ENCODE assay signal across 26 cellular contexts in genomic region chr15:80462111-80462510, GRCh38. TPM values are rescaled to one million over a fixed set of nuclear protein-coding genes. Genes with fewer than 3 reads are reported as not detected.
"Had no signal": no experiment of that assay in that cellular context is flagged by ENCODE, and none has a peak within 500 bp of the region (broad histone marks: within the 10 kb centered on the region; RNA-seq: fewer than 3 reads in every experiment).

No MANE protein-coding gene starts in this region.

- DNase-seq: activated CD4-positive, alpha-beta memory T cell treated with anti-CD3 and anti-CD28 coated beads, Interleukin-2, amount 10 ng/mL, durations not matched to agents 7 days and 5 days; activated CD4-positive, alpha-beta T cell treated with anti-CD3 and anti-CD28 coated beads for 1 hour; activated CD4-positive, alpha-beta T cell treated with anti-CD3 and anti-CD28 coated beads for 4 hours; activated CD4-positive, alpha-beta T cell treated with anti-CD3 and anti-CD28 coated beads, Interleukin-2, amount 10 ng/mL, durations not matched to agents 7 days and 5 days; activated CD4-positive, alpha-beta T cell treated with anti-CD3 and anti-CD28 coated beads, Interleukin-2, amount 50 U/mL, for 4 hours; activated CD8-positive, alpha-beta memory T cell treated with anti-CD3 and anti-CD28 coated beads, Interleukin-2, amount 50 U/mL, for 48 hours; activated gamma-delta T cell; activated naive CD4-positive, alpha-beta T cell; activated naive CD4-positive, alpha-beta T cell treated with anti-CD3 and anti-CD28 coated beads, Interleukin-2, amount 10 ng/mL, durations not matched to agents 7 days and 5 days; activated naive CD8-positive, alpha-beta T cell treated with anti-CD3 and anti-CD28 coated beads, Interleukin-2, amount 10 ng/mL, durations not matched to agents 7 days and 5 days; activated T-cell treated with anti-CD3 and anti-CD28 coated beads for 4 hours; activated T-cell treated with anti-CD3 and anti-CD28 coated beads, Interleukin-2, amount 50 U/mL, for 24 hours; activated T-cell treated with anti-CD3 and anti-CD28 coated beads, Interleukin-2, amount 50 U/mL, for 72 hours; caudate nucleus; colonic mucosa; dorsolateral prefrontal cortex; effector memory CD4-positive, alpha-beta T cell; endodermal cell; foreskin fibroblast; glutamatergic neuron; T-helper 1 cell; T-helper 2 cell had no signal

- H3K27me3 Mint-ChIP-seq: activated CD4-positive, alpha-beta T cell treated with anti-CD3 and anti-CD28 coated beads, Interleukin-2, amount 10 ng/mL, durations not matched to agents 7 days and 5 days had no signal

- H3K36me3 Mint-ChIP-seq: activated naive CD4-positive, alpha-beta T cell treated with anti-CD3 and anti-CD28 coated beads, Interleukin-2, amount 10 ng/mL, durations not matched to agents 7 days and 5 days; activated naive CD4-positive, alpha-beta T cell treated with anti-CD3 and anti-CD28 coated beads, Interleukin-2, amount 50 U/mL, for 72 hours; activated naive CD8-positive, alpha-beta T cell treated with anti-CD3 and anti-CD28 coated beads, Interleukin-2, amount 10 ng/mL, durations not matched to agents 7 days and 5 days had no signal

- H3K36me3 ChIP-seq: ascending aorta, colonic mucosa had no signal

- H3K4me1 ChIP-seq: ascending aorta, colonic mucosa had no signal

- ATAC-seq: activated naive CD4-positive, alpha-beta T cell treated with anti-CD3 and anti-CD28 coated beads, Interleukin-2, amount 50 U/mL, for 72 hours; activated T-cell treated with anti-CD3 and anti-CD28 coated beads, Interleukin-2, amount 50 U/mL, for 72 hours; esophagus mucosa had no signal

- H3K27me3 ChIP-seq: ascending aorta, colonic mucosa, dorsolateral prefrontal cortex had no signal

- H3K4me1 Mint-ChIP-seq: activated CD4-positive, alpha-beta memory T cell treated with anti-CD3 and anti-CD28 coated beads, Interleukin-2, amount 10 ng/mL, durations not matched to agents 7 days and 5 days; activated CD4-positive, alpha-beta T cell treated with anti-CD3 and anti-CD28 coated beads, Interleukin-2, amount 10 ng/mL, durations not matched to agents 7 days and 5 days; activated naive CD4-positive, alpha-beta T cell treated with anti-CD3 and anti-CD28 coated beads, Interleukin-2, amount 10 ng/mL, durations not matched to agents 7 days and 5 days; activated naive CD8-positive, alpha-beta T cell treated with anti-CD3 and anti-CD28 coated beads, Interleukin-2, amount 10 ng/mL, durations not matched to agents 7 days and 5 days had no signal

- H3K9me3 Mint-ChIP-seq: activated CD4-positive, alpha-beta memory T cell treated with anti-CD3 and anti-CD28 coated beads, Interleukin-2, amount 10 ng/mL, durations not matched to agents 7 days and 5 days; activated CD4-positive, alpha-beta T cell treated with anti-CD3 and anti-CD28 coated beads, Interleukin-2, amount 10 ng/mL, durations not matched to agents 7 days and 5 days; activated naive CD4-positive, alpha-beta T cell treated with anti-CD3 and anti-CD28 coated beads, Interleukin-2, amount 10 ng/mL, durations not matched to agents 7 days and 5 days; activated naive CD4-positive, alpha-beta T cell treated with anti-CD3 and anti-CD28 coated beads, Interleukin-2, amount 50 U/mL, for 72 hours; activated naive CD8-positive, alpha-beta T cell treated with anti-CD3 and anti-CD28 coated beads, Interleukin-2, amount 10 ng/mL, durations not matched to agents 7 days and 5 days; activated T-cell treated with anti-CD3 and anti-CD28 coated beads, Interleukin-2, amount 50 U/mL, for 24 hours; activated T-cell treated with anti-CD3 and anti-CD28 coated beads, Interleukin-2, amount 50 U/mL, for 72 hours; dendritic cell treated with granulocyte-macrophage colony-stimulating factor and Interleukin-4, amounts not matched to agents 40 ng/mL and 50 ng/mL, for 4 days; endodermal cell had no signal

- H3K4me3 ChIP-seq: ascending aorta, colonic mucosa, dorsolateral prefrontal cortex had no signal

- H3K4me3 Mint-ChIP-seq: activated CD4-positive, alpha-beta memory T cell treated with anti-CD3 and anti-CD28 coated beads, Interleukin-2, amount 10 ng/mL, durations not matched to agents 7 days and 5 days; activated CD4-positive, alpha-beta T cell treated with anti-CD3 and anti-CD28 coated beads, Interleukin-2, amount 10 ng/mL, durations not matched to agents 7 days and 5 days; activated naive CD4-positive, alpha-beta T cell treated with anti-CD3 and anti-CD28 coated beads, Interleukin-2, amount 10 ng/mL, durations not matched to agents 7 days and 5 days; activated naive CD8-positive, alpha-beta T cell treated with anti-CD3 and anti-CD28 coated beads, Interleukin-2, amount 10 ng/mL, durations not matched to agents 7 days and 5 days; activated T-cell treated with anti-CD3 and anti-CD28 coated beads, Interleukin-2, amount 50 U/mL, for 24 hours; activated T-cell treated with anti-CD3 and anti-CD28 coated beads, Interleukin-2, amount 50 U/mL, for 72 hours; dendritic cell treated with granulocyte-macrophage colony-stimulating factor and Interleukin-4, amounts not matched to agents 40 ng/mL and 50 ng/mL, for 4 days; endodermal cell had no signal

- H3K27ac ChIP-seq: ascending aorta, colonic mucosa had no signal

- H3K27ac Mint-ChIP-seq: activated CD4-positive, alpha-beta memory T cell treated with anti-CD3 and anti-CD28 coated beads, Interleukin-2, amount 10 ng/mL, durations not matched to agents 7 days and 5 days; activated CD4-positive, alpha-beta T cell treated with anti-CD3 and anti-CD28 coated beads, Interleukin-2, amount 10 ng/mL, durations not matched to agents 7 days and 5 days; activated naive CD4-positive, alpha-beta T cell treated with anti-CD3 and anti-CD28 coated beads, Interleukin-2, amount 10 ng/mL, durations not matched to agents 7 days and 5 days; activated naive CD4-positive, alpha-beta T cell treated with anti-CD3 and anti-CD28 coated beads, Interleukin-2, amount 50 U/mL, for 72 hours; activated naive CD8-positive, alpha-beta T cell treated with anti-CD3 and anti-CD28 coated beads, Interleukin-2, amount 10 ng/mL, durations not matched to agents 7 days and 5 days; activated T-cell treated with anti-CD3 and anti-CD28 coated beads, Interleukin-2, amount 50 U/mL, for 24 hours; activated T-cell treated with anti-CD3 and anti-CD28 coated beads, Interleukin-2, amount 50 U/mL, for 72 hours; dendritic cell treated with granulocyte-macrophage colony-stimulating factor and Interleukin-4, amounts not matched to agents 40 ng/mL and 50 ng/mL, for 4 days; endodermal cell had no signal

- H3K9me3 ChIP-seq: ascending aorta, colonic mucosa had no signal

RNA-seq across cellular contexts. Expression of gene ARNT2, which starts 57.9 kb away (rescaled TPM):
- total RNA-seq: activated CD4-positive, alpha-beta memory T cell treated with anti-CD3 and anti-CD28 coated beads, Interleukin-2, amount 10 ng/mL, durations not matched to agents 7 days and 5 days; activated CD4-positive, alpha-beta T cell treated with anti-CD3 and anti-CD28 coated beads, Interleukin-2, amount 10 ng/mL, durations not matched to agents 7 days and 5 days; activated naive CD4-positive, alpha-beta T cell treated with anti-CD3 and anti-CD28 coated beads, Interleukin-2, amount 50 U/mL, for 72 hours; activated naive CD8-positive, alpha-beta T cell treated with anti-CD3 and anti-CD28 coated beads, Interleukin-2, amount 10 ng/mL, durations not matched to agents 7 days and 5 days had no signal
